1 cellular context compared by ENCODE assay signal in the genomic region with DNA sequence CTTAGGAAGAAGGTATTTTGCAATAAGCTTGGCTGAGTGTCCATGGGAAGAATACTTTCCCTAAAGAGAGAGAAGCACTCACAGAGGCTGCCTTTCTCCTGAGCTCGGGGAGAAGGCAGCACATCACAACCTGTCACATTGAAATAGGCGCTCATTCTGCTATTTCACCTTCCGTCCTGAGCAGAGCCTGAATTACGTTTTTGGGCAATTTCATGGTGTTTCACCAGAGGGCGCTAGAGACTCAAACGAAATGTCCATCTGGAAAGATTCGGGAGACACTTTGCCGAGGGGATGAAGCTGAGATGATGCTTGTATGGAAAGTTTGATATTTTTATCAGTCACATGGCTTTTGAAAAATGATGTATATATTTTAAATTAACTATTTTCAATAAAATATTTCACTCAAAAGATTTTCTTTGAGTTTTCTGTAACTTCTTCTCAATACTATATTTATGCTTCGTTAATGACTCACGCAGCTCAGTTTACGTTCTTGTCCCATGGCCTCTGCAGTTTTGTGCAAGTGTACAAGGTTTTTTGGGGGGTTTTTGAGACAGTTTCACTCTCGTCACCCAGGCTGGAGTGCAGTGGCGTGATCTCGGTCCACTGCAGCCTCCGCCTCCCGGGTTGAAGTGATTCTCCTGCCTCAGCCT.
TF ChIP-seq lines count a peak whose summit lies in the region.

No MANE protein-coding gene starts in this region.

TF ChIP-seq in endothelial cell of umbilical vein, 7 proteins besides CTCF, POLR2A, EP300 and RAD21:
- TF ChIP-seq, protein P1, sequence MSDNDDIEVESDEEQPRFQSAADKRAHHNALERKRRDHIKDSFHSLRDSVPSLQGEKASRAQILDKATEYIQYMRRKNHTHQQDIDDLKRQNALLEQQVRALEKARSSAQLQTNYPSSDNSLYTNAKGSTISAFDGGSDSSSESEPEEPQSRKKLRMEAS (IDR thresholded peaks at IDR 0.05; ENCODE audit: insufficient read depth, insufficient read length): no peak
- TF ChIP-seq FOS (IDR thresholded peaks at IDR 0.05; ENCODE audit: borderline replicate concordance, insufficient read depth, low read length) (no peak), POLR2AphosphoS5 (IDR thresholded peaks at IDR 0.05; ENCODE audit: insufficient read depth, low read depth, low read length) (no peak), MYC (IDR thresholded peaks at IDR 0.05; ENCODE audit: low read depth, low read length) (no peak), GATA2 (IDR thresholded peaks at IDR 0.05; ENCODE audit: insufficient read depth, insufficient read length, low read depth, low read length) (no peak), EZH2 (IDR thresholded peaks at IDR 0.05; ENCODE audit: borderline replicate concordance, low read depth, low read length, severe bottlenecking) (no peak), JUN (IDR thresholded peaks at IDR 0.05; ENCODE audit: borderline replicate concordance, insufficient read depth, insufficient read length, low read depth) (no peak)
TF ChIP-seq in endothelial cell of umbilical vein: peak in this region for 0.
